ENCODE assay signal across 11 cellular contexts in the genomic region with DNA sequence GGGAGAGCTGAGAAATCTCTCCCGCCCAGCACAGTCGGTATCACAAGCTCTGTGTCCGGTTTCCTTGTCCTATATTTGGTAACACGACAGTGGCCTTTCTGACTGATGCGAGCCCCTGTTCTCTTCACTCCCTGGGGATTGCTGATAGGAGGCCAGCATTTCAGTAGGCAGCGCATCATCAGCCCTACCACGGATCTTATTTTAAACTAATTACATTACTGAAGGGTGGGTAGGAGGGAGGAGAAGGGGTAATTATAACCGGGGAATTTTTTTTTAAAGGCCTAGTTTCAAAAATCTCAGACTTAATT.
DNase-seq lines count a peak whose midpoint lies in the region; ATAC-seq, FAIRE-seq and TF ChIP-seq lines count a peak whose summit lies in the region.
"Had no signal": no experiment of that assay in that cellular context is flagged by ENCODE, and none has a peak within 500 bp of the region (broad histone marks: within the 10 kb centered on the region; RNA-seq: fewer than 3 reads in every experiment).

No MANE protein-coding gene starts in this region.

- no peaks in the 10 kb centered on the region for H3K27me3 ChIP-seq in BLaER1
- H3K27me3 ChIP-seq: ovary had no signal

- peaks cover 35% of the 10 kb centered on the region for H3K4me1 Mint-ChIP-seq in neural crest cell

- H3K27me3 Mint-ChIP-seq in neural crest cell (ENCODE audit: low read depth), result no peaks in the 10 kb centered on the region

- ATAC-seq in GM18498 (IDR thresholded peaks at IDR 0.05; ENCODE audit: unreplicated experiment), result no peak
- ATAC-seq in GM21576 (IDR thresholded peaks at IDR 0.05; ENCODE audit: unreplicated experiment), result no peak

- H3K4me1 ChIP-seq in BLaER1, result peaks cover 18% of the 10 kb centered on the region

- H3K36me3 ChIP-seq in BLaER1, result no peaks in the 10 kb centered on the region
- H3K36me3 ChIP-seq: ovary had no signal

- H3K9me3 ChIP-seq in BLaER1, result no peaks in the 10 kb centered on the region
- H3K9me3 ChIP-seq: ovary had no signal

- no peak overlapping the region for H3K4me3 ChIP-seq in BLaER1
- H3K4me3 ChIP-seq: ovary had no signal

- H3K27ac Mint-ChIP-seq in neural crest cell (ENCODE audit: unreplicated experiment), result peak overlapping the region; percentile 70

- no peaks in the 10 kb centered on the region for H3K9me3 Mint-ChIP-seq in neural crest cell

- peak; percentile 44 for FAIRE-seq in GM18507 (lab: Jason Lieb, UNC)

- H3K36me3 Mint-ChIP-seq in neural crest cell (ENCODE audit: low read depth), result no peaks in the 10 kb centered on the region

- TF ChIP-seq CTCF in neural crest cell (conservative IDR thresholded peaks at IDR 0.05), result no peak

- H3K27ac ChIP-seq in BLaER1, result no peak overlapping the region
- peak overlapping the region; percentile 57 for H3K27ac ChIP-seq in cingulate gyrus (ENCODE audit: low read depth, low read length)
- H3K27ac ChIP-seq: ovary had no signal

- H3K4me2 ChIP-seq in BLaER1, result peak overlapping the region; percentile 59

- DNase-seq in GM18507 (ENCODE audit: extremely low spot score, insufficient read length, low read depth) (no peak), neural crest cell (ENCODE audit: low read depth, low spot score) (no peak), amygdala (lab: John Stamatoyannopoulos, UW) (no peak), GM03348 (ENCODE audit: low spot score) (no peak)
- DNase-seq: IMR-90, NCI-H2029 treated with DMSO at 0.1 percent for 48 hours had no signal

- no peak overlapping the region for H3K4me3 Mint-ChIP-seq in neural crest cell

- H4K20me1 ChIP-seq in BLaER1, result no peaks in the 10 kb centered on the region

- H3K9ac ChIP-seq in BLaER1, result no peak overlapping the region; the same call in 1 of the 2 replicates
